ENCODE assay signal across 22 cellular contexts in the genomic region with DNA sequence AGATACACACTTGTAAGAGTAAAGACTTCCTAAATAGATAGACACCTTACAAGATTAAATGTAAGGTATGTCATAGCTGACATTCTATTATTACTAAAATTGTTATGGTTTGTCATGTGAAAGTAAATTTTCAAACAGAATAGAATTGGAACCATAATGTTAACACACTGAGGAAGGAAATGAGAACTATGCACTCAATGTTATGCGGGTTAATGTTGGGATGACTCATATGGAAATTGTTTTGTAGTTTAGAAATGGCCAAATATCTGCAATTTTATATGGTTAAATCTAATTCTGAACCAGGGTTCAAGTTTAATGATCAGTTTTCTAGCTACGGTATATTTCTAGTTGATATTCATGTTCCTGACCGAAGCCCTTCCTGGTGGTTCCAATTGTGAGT.
A peak's percentile ranks its signal among the peaks of the same experiment; 100 is the strongest.
DNase-seq lines count a peak whose midpoint lies in the region; ATAC-seq, FAIRE-seq and TF ChIP-seq lines count a peak whose summit lies in the region.
"Had no signal": no experiment of that assay in that cellular context is flagged by ENCODE, and none has a peak within 500 bp of the region (broad histone marks: within the 10 kb centered on the region; RNA-seq: fewer than 3 reads in every experiment).

No MANE protein-coding gene starts in this region.

- H3K9ac ChIP-seq in astrocyte (ENCODE audit: low read length), result no peak overlapping the region
- H3K9ac ChIP-seq in endothelial cell of umbilical vein (replicated peaks; ENCODE audit: extremely low read depth, insufficient read depth, low read length), result no peak overlapping the region
- H3K9ac ChIP-seq: BLaER1 treated with 17β-estradiol and CSF1 and Interleukin-3, amounts not matched to agents 10 nM and 100 nM had no signal

- H3K9me3 Mint-ChIP-seq in stimulated activated naive CD8-positive, alpha-beta T cell treated with anti-CD3 and anti-CD28 coated beads, Interleukin-15, amount 100 ng/mL, for 72 hours, result peaks cover 0 to 7% of the 10 kb centered on the region in 2 donors
- peaks cover 7% of the 10 kb centered on the region for H3K9me3 Mint-ChIP-seq in astrocyte (ENCODE audit: unreplicated experiment)
- H3K9me3 Mint-ChIP-seq in Calu3 (ENCODE audit: low read depth, unreplicated experiment), result no peaks in the 10 kb centered on the region
- H3K9me3 Mint-ChIP-seq: CD4-positive, alpha-beta T cell had no signal

- H3K36me3 ChIP-seq in astrocyte (ENCODE audit: insufficient read depth, low read length), result no peaks in the 10 kb centered on the region
- H3K36me3 ChIP-seq in endothelial cell of umbilical vein (ENCODE audit: control insufficient read depth in 2 of 2, extremely low read depth in 1 of 2, insufficient read depth in 2 of 2, low read length in 2 of 2), result no peaks in the 10 kb centered on the region
- H3K36me3 ChIP-seq in brain microvascular endothelial cell (replicated peaks), result no peaks in the 10 kb centered on the region
- H3K36me3 ChIP-seq: BLaER1 treated with 17β-estradiol and CSF1 and Interleukin-3, amounts not matched to agents 10 nM and 100 nM had no signal

- peak; percentile 34 for FAIRE-seq in astrocyte (lab: Jason Lieb, UNC)
- FAIRE-seq in endothelial cell of umbilical vein (lab: Jason Lieb, UNC), result no peak
- FAIRE-seq: A204.1 had no signal

- H4K20me1 ChIP-seq in astrocyte (ENCODE audit: insufficient read depth, low read length), result no peaks in the 10 kb centered on the region
- H4K20me1 ChIP-seq in endothelial cell of umbilical vein (replicated peaks; ENCODE audit: control insufficient read depth, extremely low read depth, insufficient read depth, low read length), result no peaks in the 10 kb centered on the region
- H4K20me1 ChIP-seq: BLaER1 treated with 17β-estradiol and CSF1 and Interleukin-3, amounts not matched to agents 10 nM and 100 nM had no signal

- H3K27me3 Mint-ChIP-seq in stimulated activated naive CD8-positive, alpha-beta T cell treated with anti-CD3 and anti-CD28 coated beads, Interleukin-15, amount 100 ng/mL, for 72 hours, result no peaks in the 10 kb centered on the region
- H3K27me3 Mint-ChIP-seq in astrocyte (ENCODE audit: low read depth, unreplicated experiment) (no peaks in the 10 kb centered on the region), Calu3 (ENCODE audit: unreplicated experiment) (peaks cover 4% of the 10 kb centered on the region)
- H3K27me3 Mint-ChIP-seq: CD4-positive, alpha-beta T cell had no signal

- no peaks in the 10 kb centered on the region for H3K27me3 ChIP-seq in astrocyte (ENCODE audit: insufficient read depth, low read length)
- no peaks in the 10 kb centered on the region for H3K27me3 ChIP-seq in endothelial cell of umbilical vein (ENCODE audit: control insufficient read depth in 2 of 2, insufficient read depth in 2 of 2, low read length in 2 of 2)
- H3K27me3 ChIP-seq in brain microvascular endothelial cell (replicated peaks), result no peaks in the 10 kb centered on the region
- H3K27me3 ChIP-seq: BLaER1 treated with 17β-estradiol and CSF1 and Interleukin-3, amounts not matched to agents 10 nM and 100 nM had no signal

- BruUV-seq in endothelial cell of umbilical vein (replicated peaks; lab: Mats Ljungman, UMichigan) (no TSS peak), Calu3 (replicated peaks; lab: Mats Ljungman, UMichigan) (no TSS peak)

- peaks cover 1% of the 10 kb centered on the region for H3K36me3 Mint-ChIP-seq in astrocyte (ENCODE audit: low read depth, unreplicated experiment)
- no peaks in the 10 kb centered on the region for H3K36me3 Mint-ChIP-seq in Calu3 (ENCODE audit: insufficient read depth, unreplicated experiment)

- no peak overlapping the region for H3K4me3 Mint-ChIP-seq in stimulated activated naive CD8-positive, alpha-beta T cell treated with anti-CD3 and anti-CD28 coated beads, Interleukin-15, amount 100 ng/mL, for 72 hours
- H3K4me3 Mint-ChIP-seq in astrocyte (ENCODE audit: unreplicated experiment) (no peak overlapping the region), Calu3 (ENCODE audit: low read depth, unreplicated experiment) (no peak overlapping the region)
- H3K4me3 Mint-ChIP-seq: CD4-positive, alpha-beta T cell had no signal

- TF ChIP-seq POLR2A in endothelial cell of umbilical vein (IDR thresholded peaks at IDR 0.05; ENCODE audit: low read depth, low read length), result no peak

- H3K27ac Mint-ChIP-seq in stimulated activated naive CD8-positive, alpha-beta T cell treated with anti-CD3 and anti-CD28 coated beads, Interleukin-15, amount 100 ng/mL, for 72 hours, result no peak overlapping the region
- no peak overlapping the region for H3K27ac Mint-ChIP-seq in astrocyte (ENCODE audit: unreplicated experiment)
- no peak overlapping the region for H3K27ac Mint-ChIP-seq in Calu3 (ENCODE audit: unreplicated experiment)
- H3K27ac Mint-ChIP-seq: CD4-positive, alpha-beta T cell had no signal

- intact Hi-C loops in endothelial cell of umbilical vein (cut with micrococcal nuclease), result loop anchor here (5.0 kb wide), 4 partner anchors 323 to 542 kb away; partner anchors contain the start of genes NRBF2 and RTKN2
- intact Hi-C loops in Calu3 (cut with micrococcal nuclease; ENCODE audit: unreplicated experiment), result loop anchor here (5.0 kb wide), 3 partner anchors 98 to 227 kb away; partner anchors contain the start of gene EGR2

- H3K4me3 ChIP-seq in astrocyte (ENCODE audit: insufficient read depth, low read depth, low read length) (no peak overlapping the region), endothelial cell of umbilical vein (replicated peaks in 1 of 3; ENCODE audit: insufficient read depth in 1 of 3, low read depth in 1 of 3, low read length in 3 of 3) (no peak overlapping the region), brain microvascular endothelial cell (ENCODE audit: low read depth, low read length) (no peak overlapping the region)
- H3K4me3 ChIP-seq: BLaER1 treated with 17β-estradiol and CSF1 and Interleukin-3, amounts not matched to agents 10 nM and 100 nM had no signal

- TF ChIP-seq CTCF in astrocyte (IDR thresholded peaks at IDR 0.05; ENCODE audit: insufficient read depth, low read depth, low read length) (no peak), endothelial cell of umbilical vein (IDR thresholded peaks at IDR 0.05; ENCODE audit: extremely low read depth in 1 of 2, insufficient read depth in 1 of 2, low read depth in 1 of 2, low read length in 2 of 2) (no peak), Calu3 (IDR thresholded peaks at IDR 0.05; ENCODE audit: unreplicated experiment) (no peak), brain microvascular endothelial cell (IDR thresholded peaks at IDR 0.05; ENCODE audit: low read depth, low read length, missing control alignments) (no peak)

- H2AFZ ChIP-seq in astrocyte (ENCODE audit: low read depth, low read length), result no peak overlapping the region
- H2AFZ ChIP-seq in endothelial cell of umbilical vein (ENCODE audit: low read depth, low read length), result no peak overlapping the region

- H3K4me1 ChIP-seq in astrocyte (ENCODE audit: insufficient read depth, low read length) (peaks cover 2% of the 10 kb centered on the region), endothelial cell of umbilical vein (ENCODE audit: control insufficient read depth, extremely low read depth, insufficient read depth, low read length) (peaks cover 7% of the 10 kb centered on the region)

- peak; percentile 49 for ATAC-seq in stimulated activated naive CD8-positive, alpha-beta T cell treated with anti-CD3 and anti-CD28 coated beads, Interleukin-15, amount 100 ng/mL, for 72 hours
- ATAC-seq in stimulated activated naive CD8-positive, alpha-beta T cell treated with anti-CD3 and anti-CD28 coated beads, Interleukin-15, Interleukin-2, amounts not matched to agents 100 U/mL and 50 U/mL, for 24 hours, result no peak
- no peak for ATAC-seq in HG03159 (IDR thresholded peaks at IDR 0.05; ENCODE audit: unreplicated experiment)
- ATAC-seq: HCT116, Panc1 had no signal

- H3K4me1 Mint-ChIP-seq in stimulated activated naive CD8-positive, alpha-beta T cell treated with anti-CD3 and anti-CD28 coated beads, Interleukin-15, amount 100 ng/mL, for 72 hours, result peaks cover 18% of the 10 kb centered on the region
- peaks cover 45% of the 10 kb centered on the region for H3K4me1 Mint-ChIP-seq in astrocyte (ENCODE audit: low read depth, unreplicated experiment)
- H3K4me1 Mint-ChIP-seq in Calu3 (ENCODE audit: low read depth, unreplicated experiment), result no peaks in the 10 kb centered on the region

- no peaks in the 10 kb centered on the region for H3K9me3 ChIP-seq in astrocyte (ENCODE audit: insufficient read depth, low read depth, low read length)
- no peaks in the 10 kb centered on the region for H3K9me3 ChIP-seq in endothelial cell of umbilical vein (replicated peaks; ENCODE audit: control insufficient read depth, insufficient read depth, low read length)

- H3K27ac ChIP-seq in astrocyte (ENCODE audit: low read depth, low read length) (no peak overlapping the region), endothelial cell of umbilical vein (ENCODE audit: insufficient read depth, low read depth, low read length) (no peak overlapping the region), brain microvascular endothelial cell (no peak overlapping the region)
- H3K27ac ChIP-seq: HL-60, RWPE1 had no signal

- no peak for DNase-seq in stimulated activated naive CD8-positive, alpha-beta T cell treated with anti-CD3 and anti-CD28 coated beads, Interleukin-15, amount 100 ng/mL, for 72 hours
- no peak for DNase-seq in stimulated activated naive CD8-positive, alpha-beta T cell treated with anti-CD3 and anti-CD28 coated beads, Interleukin-15, Interleukin-2, amounts not matched to agents 100 U/mL and 50 U/mL, for 24 hours
- peak; percentile 25 for DNase-seq in astrocyte (ENCODE audit: low read depth)
- DNase-seq in endothelial cell of umbilical vein (ENCODE audit: low read depth, low spot score), result peak; percentile 22
- DNase-seq in Calu3, result no peak
- DNase-seq in brain microvascular endothelial cell, result no peak
- DNase-seq: AML-193; CD4-positive, alpha-beta T cell; COR-L47; NCI-H1105; NCI-H146; NCI-H1930; NCI-H446; NCI-H524 treated with DMSO at 0.1 percent for 48 hours; SHP77 had no signal

- POLR2A ChIA-PET in endothelial cell of umbilical vein (lab: Charles Lee), result no interaction called here

- CTCF ChIA-PET in endothelial cell of umbilical vein (lab: Charles Lee) (interaction anchor here (1.1 to 2.4 kb wide), 3 partner anchors 325 to 568 kb away, joined by 3 to 14 read pairs (median 4); no protein-coding TSS in a partner anchor), Calu3 (lab: Charles Lee) (interaction anchor here (1.4 kb wide), 1 partner anchor 20 kb away, joined by 3 read pairs; no protein-coding TSS in a partner anchor)

- H3K9me1 ChIP-seq in endothelial cell of umbilical vein (replicated peaks; ENCODE audit: control insufficient read depth, extremely low read depth, insufficient read depth, low read length), result no peaks in the 10 kb centered on the region

- H3K79me2 ChIP-seq in astrocyte (ENCODE audit: insufficient read depth, low read length) (no peaks in the 10 kb centered on the region), endothelial cell of umbilical vein (ENCODE audit: control insufficient read depth, insufficient read depth, low read length) (no peaks in the 10 kb centered on the region)

- in situ Hi-C loops in brain microvascular endothelial cell (cut with HindIII; ENCODE audit: low pct_ligation_motif_present, low sequenced_read_pairs), result loop anchor here (25.0 kb wide), 1 partner anchor 522 kb away; no protein-coding TSS in a partner anchor

- dilution Hi-C loops in endothelial cell of umbilical vein (cut with MboI; ENCODE audit: extremely low pct_ligation_motif_present, low sequenced_read_pairs), result no loop called here

- H3K4me2 ChIP-seq in astrocyte (ENCODE audit: low read length), result no peak overlapping the region
- H3K4me2 ChIP-seq in endothelial cell of umbilical vein (ENCODE audit: insufficient read depth, low read length), result no peak overlapping the region

Comparison
In these comparisons a context has a peak if more than half of its experiments do, and no peak if none do; other contexts are left out.
1. DNase-seq: peak in astrocyte (single experiment) and endothelial cell of umbilical vein (single experiment); none in stimulated activated naive CD8-positive, alpha-beta T cell treated with anti-CD3 and anti-CD28 coated beads, Interleukin-15, amount 100 ng/mL, for 72 hours (0 of 2), stimulated activated naive CD8-positive, alpha-beta T cell treated with anti-CD3 and anti-CD28 coated beads, Interleukin-15, Interleukin-2, amounts not matched to agents 100 U/mL and 50 U/mL, for 24 hours (single experiment), Calu3 (single experiment) and brain microvascular endothelial cell (single experiment).